20 cellular contexts compared by ENCODE assay signal in genomic region chr10:49841615-49842180, GRCh38.
"Had no signal": no experiment of that assay in that cellular context is flagged by ENCODE, and none has a peak within 500 bp of the region (broad histone marks: within the 10 kb centered on the region; RNA-seq: fewer than 3 reads in every experiment).

No MANE protein-coding gene starts in this region.

- H3K27ac Mint-ChIP-seq: activated CD8-positive, alpha-beta T cell treated with anti-CD3 and anti-CD28 coated beads, Interleukin-2, amount 10 ng/mL, durations not matched to agents 7 days and 5 days; activated naive CD4-positive, alpha-beta T cell treated with anti-CD3 and anti-CD28 coated beads, Interleukin-2, amount 50 U/mL, for 72 hours; activated T-cell treated with anti-CD3 and anti-CD28 coated beads, Interleukin-2, amount 50 U/mL, for 72 hours; memory B cell had no signal

- ATAC-seq: activated CD8-positive, alpha-beta T cell treated with anti-CD3 and anti-CD28 coated beads, Interleukin-2, amount 10 ng/mL, durations not matched to agents 7 days and 5 days; activated naive CD4-positive, alpha-beta T cell treated with anti-CD3 and anti-CD28 coated beads, Interleukin-2, amount 50 U/mL, for 72 hours; activated T-cell treated with anti-CD3 and anti-CD28 coated beads, Interleukin-2, amount 50 U/mL, for 72 hours; gastroesophageal sphincter; left ventricle myocardium superior; naive thymus-derived CD8-positive, alpha-beta T cell; right lobe of liver had no signal

- H3K27me3 Mint-ChIP-seq: memory B cell; naive thymus-derived CD8-positive, alpha-beta T cell had no signal

- H3K4me3 ChIP-seq: gastroesophageal sphincter, prostate gland, right lobe of liver, smooth muscle cell had no signal

- H3K4me3 Mint-ChIP-seq: activated CD8-positive, alpha-beta T cell treated with anti-CD3 and anti-CD28 coated beads, Interleukin-2, amount 10 ng/mL, durations not matched to agents 7 days and 5 days; activated T-cell treated with anti-CD3 and anti-CD28 coated beads, Interleukin-2, amount 50 U/mL, for 72 hours; memory B cell; naive thymus-derived CD8-positive, alpha-beta T cell had no signal

- H3K9me3 Mint-ChIP-seq: activated naive CD4-positive, alpha-beta T cell treated with anti-CD3 and anti-CD28 coated beads, Interleukin-2, amount 50 U/mL, for 72 hours; activated T-cell treated with anti-CD3 and anti-CD28 coated beads, Interleukin-2, amount 50 U/mL, for 72 hours; memory B cell; naive thymus-derived CD8-positive, alpha-beta T cell had no signal

- H3K27ac ChIP-seq: epithelial cell of prostate, gastroesophageal sphincter, prostate gland, right lobe of liver, upper lobe of left lung had no signal

- H3K36me3 ChIP-seq: prostate gland had no signal

- H3K4me1 ChIP-seq: gastroesophageal sphincter, prostate gland, upper lobe of left lung had no signal

- H3K4me2 ChIP-seq: smooth muscle cell had no signal

- H3K4me1 Mint-ChIP-seq: memory B cell; naive thymus-derived CD8-positive, alpha-beta T cell had no signal

- H3K9me3 ChIP-seq: gastroesophageal sphincter, prostate gland, right lobe of liver, upper lobe of left lung had no signal

- DNase-seq: activated CD4-positive, alpha-beta T cell treated with anti-CD3 and anti-CD28 coated beads for 48 hours; activated CD8-positive, alpha-beta memory T cell treated with anti-CD3 and anti-CD28 coated beads, Interleukin-2, amount 50 U/mL, for 4 hours; activated CD8-positive, alpha-beta T cell treated with anti-CD3 and anti-CD28 coated beads, Interleukin-2, amount 10 ng/mL, durations not matched to agents 7 days and 5 days; activated gamma-delta T cell; activated T-cell treated with anti-CD3 and anti-CD28 coated beads, Interleukin-2, amount 50 U/mL, for 72 hours; effector CD4-positive, alpha-beta T cell; left ventricle myocardium superior; naive thymus-derived CD8-positive, alpha-beta T cell; right lobe of liver; stimulated activated CD4-positive, alpha-beta T cell treated with anti-CD3 and anti-CD28 coated beads, Interleukin-4, amount 100 ng/mL, for 4 hours; stimulated activated CD8-positive, alpha-beta memory T cell treated with anti-CD3 and anti-CD28 coated beads, Interleukin-4, amount 100 ng/mL, for 48 hours; stimulated activated naive CD4-positive, alpha-beta T cell treated with Interleukin-2 at 50 U/mL for 16 hours; T-helper 1 cell; upper lobe of left lung had no signal

- H3K27me3 ChIP-seq: gastroesophageal sphincter, right lobe of liver, upper lobe of left lung had no signal
